8 cellular contexts compared by ENCODE assay signal in the genomic region with DNA sequence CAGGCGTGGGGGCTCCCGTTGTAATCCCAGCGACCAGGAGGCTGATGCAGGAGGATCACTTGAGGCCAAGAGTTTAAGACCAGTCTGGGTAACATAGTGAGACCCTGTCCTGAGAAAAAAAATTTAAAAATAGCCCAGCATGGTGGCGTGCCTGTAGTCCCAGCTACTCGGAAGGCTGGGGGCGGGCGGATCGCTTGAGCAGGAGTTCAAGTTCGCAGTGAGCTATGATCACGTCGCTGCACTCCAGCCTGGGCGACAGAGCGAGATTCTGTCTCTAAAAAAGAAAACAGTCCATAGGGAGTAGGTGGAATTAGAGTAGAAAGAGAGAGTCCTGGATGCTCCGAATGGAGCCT. TPM values are rescaled to one million over a fixed set of nuclear protein-coding genes. Genes with fewer than 3 reads are reported as not detected.
A peak's percentile ranks its signal among the peaks of the same experiment; 100 is the strongest.
DNase-seq lines count a peak whose midpoint lies in the region; ATAC-seq and TF ChIP-seq lines count a peak whose summit lies in the region.

No MANE protein-coding gene starts in this region.

- H3K36me3 ChIP-seq in ascending aorta (no peaks in the 10 kb centered on the region), kidney epithelial cell (ENCODE audit: control insufficient read depth, insufficient read depth, low read length) (no peaks in the 10 kb centered on the region)

- H3K4me3 ChIP-seq in ascending aorta = peak overlapping the region; percentile 81 to 90
- peak overlapping the region; percentile 88 for H3K4me3 ChIP-seq in kidney epithelial cell (ENCODE audit: low read depth, low read length)

- peaks cover 4% of the 10 kb centered on the region for H3K27me3 Mint-ChIP-seq in T-helper 1 cell treated with Interleukin-12 subunit alpha and Interleukin-12 subunit beta and Interleukin-4 antibody, amounts not matched to agents 30 μg/mL and 1 μg/mL, for 36 hours (ENCODE audit: low read depth)

- intact Hi-C loops in ascending aorta (cut with DNase I) = loop anchor here (1.0 to 5.0 kb wide), 4 partner anchors 96 to 142 kb away; a partner anchor contains a TSS

- peaks cover 0 to 7% of the 10 kb centered on the region in 2 donors for H3K4me1 ChIP-seq in ascending aorta

- no peaks in the 10 kb centered on the region for H3K9me3 Mint-ChIP-seq in T-helper 1 cell treated with Interleukin-12 subunit alpha and Interleukin-12 subunit beta and Interleukin-4 antibody, amounts not matched to agents 30 μg/mL and 1 μg/mL, for 36 hours

- H3K4me3 Mint-ChIP-seq in T-helper 1 cell treated with Interleukin-12 subunit alpha and Interleukin-12 subunit beta and Interleukin-4 antibody, amounts not matched to agents 30 μg/mL and 1 μg/mL, for 36 hours = peak overlapping the region; percentile 96

- peaks cover 4% of the 10 kb centered on the region for H3K36me3 Mint-ChIP-seq in T-helper 1 cell treated with Interleukin-12 subunit alpha and Interleukin-12 subunit beta and Interleukin-4 antibody, amounts not matched to agents 30 μg/mL and 1 μg/mL, for 36 hours (ENCODE audit: low read depth)

- ATAC-seq in HG03135 (IDR thresholded peaks at IDR 0.05; ENCODE audit: unreplicated experiment) (no peak), HG03432 (IDR thresholded peaks at IDR 0.05; ENCODE audit: unreplicated experiment) (no peak)

- peaks cover 20% of the 10 kb centered on the region for H3K4me1 Mint-ChIP-seq in T-helper 1 cell treated with Interleukin-12 subunit alpha and Interleukin-12 subunit beta and Interleukin-4 antibody, amounts not matched to agents 30 μg/mL and 1 μg/mL, for 36 hours (ENCODE audit: low read depth)

- peak overlapping the region; percentile 77 for H3K27ac Mint-ChIP-seq in T-helper 1 cell treated with Interleukin-12 subunit alpha and Interleukin-12 subunit beta and Interleukin-4 antibody, amounts not matched to agents 30 μg/mL and 1 μg/mL, for 36 hours

- H3K27me3 ChIP-seq in ascending aorta = no peaks in the 10 kb centered on the region
- H3K27me3 ChIP-seq in kidney epithelial cell (ENCODE audit: control insufficient read depth, insufficient read depth, low read length) = no peaks in the 10 kb centered on the region

- no peaks in the 10 kb centered on the region for H3K9me3 ChIP-seq in ascending aorta

- DNase-seq in T-helper 1 cell (no peak), ascending aorta (ENCODE audit: low spot score in 2 of 2) (no peak), kidney epithelial cell (ENCODE audit: low read depth) (no peak), substantia nigra (lab: John Stamatoyannopoulos, UW) (no peak), cerebellum (ENCODE audit: low spot score) (no peak)

- no peak for TF ChIP-seq CTCF in ascending aorta (IDR thresholded peaks at IDR 0.05)
- TF ChIP-seq CTCF in kidney epithelial cell (IDR thresholded peaks at IDR 0.05; ENCODE audit: insufficient read depth, low read length, poor library complexity, severe bottlenecking) = no peak

- H3K27ac ChIP-seq in ascending aorta = peak overlapping the region in 1 of 2 donors; percentile 95
- H3K27ac ChIP-seq in substantia nigra (ENCODE audit: low read depth, low read length, poor library complexity, severe bottlenecking) = peak overlapping the region; percentile 67

RNA-seq across cellular contexts. Expression of a gene that starts 0.3 kb away (rescaled TPM):
- 93.4 TPM for total RNA-seq in ascending aorta
- total RNA-seq in kidney epithelial cell = 17.3 and 27.5 TPM in 2 replicates
- 23.2 TPM for total RNA-seq in cerebellum

RNA-seq across cellular contexts. Expression of a gene that starts 38.4 kb away (rescaled TPM):
- total RNA-seq in ascending aorta (17.7 TPM), kidney epithelial cell (30.0 and 49.3 TPM in 2 replicates), cerebellum (52.3 TPM)

RNA-seq across cellular contexts. Expression of a gene that starts 38.5 kb away (rescaled TPM):
- total RNA-seq in ascending aorta (36.0 TPM), kidney epithelial cell (27.3 and 31.6 TPM in 2 replicates), cerebellum (14.9 TPM)

RNA-seq across cellular contexts. Expression of a gene that starts 50.8 kb away (rescaled TPM):
- total RNA-seq in ascending aorta = 27.7 TPM
- total RNA-seq in kidney epithelial cell = 36.2 and 36.4 TPM in 2 replicates
- 15.2 TPM for total RNA-seq in cerebellum

RNA-seq across cellular contexts. Expression of a gene that starts 50.9 kb away (rescaled TPM):
- total RNA-seq in ascending aorta (79.7 TPM), kidney epithelial cell (22.6 and 49.0 TPM in 2 replicates), cerebellum (18.1 TPM)
